Comparison of ENCODE assay signal across 1 cellular context in the genomic region with DNA sequence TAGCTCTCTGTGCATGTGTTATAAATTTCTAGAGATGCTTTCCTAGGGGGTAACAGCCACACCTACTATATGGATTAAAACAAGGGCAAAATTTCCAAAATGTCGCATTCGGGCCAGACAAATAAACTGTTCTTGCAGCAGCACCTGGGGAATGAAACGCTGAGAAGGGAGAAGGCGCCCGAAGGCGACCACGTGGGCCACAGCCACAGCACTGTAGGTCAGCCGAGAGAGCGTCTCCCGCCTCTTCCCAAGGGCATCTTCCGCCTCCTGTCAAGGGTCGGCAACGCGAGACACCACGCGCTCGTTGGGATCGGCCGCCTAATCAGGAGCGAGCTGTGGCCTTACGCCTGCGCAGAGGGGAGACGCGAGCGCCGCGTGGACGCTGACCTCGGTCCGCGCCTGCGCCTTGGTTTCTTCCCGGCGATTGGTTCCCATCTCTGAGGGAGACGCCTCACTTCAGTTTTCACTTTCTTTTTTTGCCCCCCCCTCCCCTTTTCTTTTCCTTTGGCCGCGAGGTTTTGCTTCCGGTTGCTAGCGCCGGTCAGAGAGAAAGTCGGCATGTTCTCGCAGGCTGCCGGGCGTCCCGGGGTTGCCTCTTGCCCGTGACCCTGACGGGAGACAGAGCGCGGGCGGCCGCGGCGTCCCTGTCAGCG.
TF ChIP-seq lines count a peak whose summit lies in the region.

A gene with protein sequence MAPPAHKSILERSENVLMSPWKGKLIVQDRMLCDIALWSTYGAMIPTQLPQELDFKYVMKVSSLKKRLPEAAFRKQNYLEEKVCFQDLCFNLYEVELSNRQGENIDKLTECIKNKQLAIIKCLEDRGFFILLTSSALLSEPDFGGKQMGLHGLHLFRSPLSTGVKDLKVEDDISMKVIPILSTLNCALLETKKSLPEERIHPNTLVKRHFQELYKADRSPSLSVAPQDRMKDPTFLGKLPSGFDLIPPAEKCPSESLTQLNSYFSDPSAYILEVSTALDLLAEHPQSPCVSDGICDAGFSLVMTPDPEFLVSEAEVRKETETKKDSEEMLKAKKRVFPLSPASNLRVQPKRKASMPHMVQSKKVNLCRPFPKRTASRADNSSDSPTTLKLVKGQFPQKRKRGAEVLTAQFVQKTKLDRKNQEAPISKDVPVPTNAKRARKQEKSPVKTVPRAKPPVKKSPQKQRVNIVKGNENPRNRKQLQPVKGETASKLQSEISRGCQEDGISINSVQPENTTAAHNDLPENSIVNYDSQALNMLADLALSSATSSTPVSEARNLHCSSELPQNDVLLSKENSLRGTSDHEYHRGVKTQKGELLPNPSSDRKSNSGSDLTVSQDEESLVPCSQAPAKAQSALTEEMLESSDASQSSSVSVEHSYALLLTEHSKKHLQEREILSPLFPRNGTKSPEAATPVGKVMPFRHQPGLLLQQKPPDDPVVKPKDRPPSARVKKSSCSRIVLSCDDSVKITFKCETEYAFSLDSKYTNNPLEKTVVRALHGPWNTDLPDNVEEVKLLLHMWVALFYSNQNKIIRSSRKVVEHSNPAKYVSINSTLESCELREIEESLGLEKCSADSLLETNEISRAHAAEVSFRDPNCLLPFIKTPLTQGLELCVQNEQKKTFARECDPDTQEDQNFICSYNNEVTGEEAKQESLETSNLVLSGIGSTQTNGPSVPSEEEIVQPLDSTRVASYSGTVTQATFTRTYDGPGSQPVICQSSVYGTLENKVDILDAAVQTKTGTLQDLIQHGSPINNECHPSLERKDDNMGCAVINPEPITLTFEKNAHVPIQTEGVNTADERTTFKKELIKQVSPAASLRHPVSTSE (N-terminal part only) (plus strand): TSS at position 521 of the 653 bp plus-strand sequence. CDS start 35,805 bp downstream, outside the sequence.

TF ChIP-seq in SK-N-SH, 30 proteins besides CTCF, POLR2A, EP300 and RAD21 (continued from another document):
- TF ChIP-seq, protein P1, sequence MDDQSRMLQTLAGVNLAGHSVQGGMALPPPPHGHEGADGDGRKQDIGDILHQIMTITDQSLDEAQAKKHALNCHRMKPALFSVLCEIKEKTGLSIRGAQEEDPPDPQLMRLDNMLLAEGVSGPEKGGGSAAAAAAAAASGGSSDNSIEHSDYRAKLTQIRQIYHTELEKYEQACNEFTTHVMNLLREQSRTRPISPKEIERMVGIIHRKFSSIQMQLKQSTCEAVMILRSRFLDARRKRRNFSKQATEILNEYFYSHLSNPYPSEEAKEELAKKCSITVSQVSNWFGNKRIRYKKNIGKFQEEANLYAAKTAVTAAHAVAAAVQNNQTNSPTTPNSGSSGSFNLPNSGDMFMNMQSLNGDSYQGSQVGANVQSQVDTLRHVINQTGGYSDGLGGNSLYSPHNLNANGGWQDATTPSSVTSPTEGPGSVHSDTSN (IDR thresholded peaks at IDR 0.05), result no peak
- TF ChIP-seq TAF1 (IDR thresholded peaks at IDR 0.05; ENCODE audit: borderline replicate concordance, low read depth, low read length), result peak; percentile 55; the same call in 1 of the 2 replicates
- TF ChIP-seq GABPA (IDR thresholded peaks at IDR 0.05; ENCODE audit: low read depth), result peak; percentile 85
- TF ChIP-seq RCOR1 (IDR thresholded peaks at IDR 0.05; ENCODE audit: low read length), result no peak
- TF ChIP-seq FOXM1 (IDR thresholded peaks at IDR 0.05; ENCODE audit: low read depth), result no peak
- peak; percentile 80 for TF ChIP-seq ELF1 (IDR thresholded peaks at IDR 0.05)
- TF ChIP-seq MXI1 (IDR thresholded peaks at IDR 0.05; ENCODE audit: low read depth, low read length), result peak; percentile 96
- peak; percentile 98 for TF ChIP-seq ZBTB33 (IDR thresholded peaks at IDR 0.05; ENCODE audit: borderline replicate concordance, low read depth)
- TF ChIP-seq SMC3 (IDR thresholded peaks at IDR 0.05; ENCODE audit: low read depth, low read length), result no peak; the same call in 1 of the 2 replicates
- TF ChIP-seq, protein P2, sequence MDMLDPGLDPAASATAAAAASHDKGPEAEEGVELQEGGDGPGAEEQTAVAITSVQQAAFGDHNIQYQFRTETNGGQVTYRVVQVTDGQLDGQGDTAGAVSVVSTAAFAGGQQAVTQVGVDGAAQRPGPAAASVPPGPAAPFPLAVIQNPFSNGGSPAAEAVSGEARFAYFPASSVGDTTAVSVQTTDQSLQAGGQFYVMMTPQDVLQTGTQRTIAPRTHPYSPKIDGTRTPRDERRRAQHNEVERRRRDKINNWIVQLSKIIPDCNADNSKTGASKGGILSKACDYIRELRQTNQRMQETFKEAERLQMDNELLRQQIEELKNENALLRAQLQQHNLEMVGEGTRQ (IDR thresholded peaks at IDR 0.05; ENCODE audit: borderline replicate concordance, low read depth, low read length), result peak; percentile 29; the same call in 1 of the 2 replicates
- TF ChIP-seq RFX5 (IDR thresholded peaks at IDR 0.05; ENCODE audit: low read length), result 0 out of 2 replicates have a peak, but pooled peaks have one; percentile 33
- no peak for TF ChIP-seq JUND (IDR thresholded peaks at IDR 0.05)
- TF ChIP-seq FOSL2 (IDR thresholded peaks at IDR 0.05; ENCODE audit: borderline replicate concordance, low read depth), result no peak
- peak; percentile 99 for TF ChIP-seq CHD2 (IDR thresholded peaks at IDR 0.05; ENCODE audit: low read length, partially characterized antibody)
- TF ChIP-seq, protein P3, sequence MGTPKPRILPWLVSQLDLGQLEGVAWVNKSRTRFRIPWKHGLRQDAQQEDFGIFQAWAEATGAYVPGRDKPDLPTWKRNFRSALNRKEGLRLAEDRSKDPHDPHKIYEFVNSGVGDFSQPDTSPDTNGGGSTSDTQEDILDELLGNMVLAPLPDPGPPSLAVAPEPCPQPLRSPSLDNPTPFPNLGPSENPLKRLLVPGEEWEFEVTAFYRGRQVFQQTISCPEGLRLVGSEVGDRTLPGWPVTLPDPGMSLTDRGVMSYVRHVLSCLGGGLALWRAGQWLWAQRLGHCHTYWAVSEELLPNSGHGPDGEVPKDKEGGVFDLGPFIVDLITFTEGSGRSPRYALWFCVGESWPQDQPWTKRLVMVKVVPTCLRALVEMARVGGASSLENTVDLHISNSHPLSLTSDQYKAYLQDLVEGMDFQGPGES (IDR thresholded peaks at IDR 0.05; ENCODE audit: low read depth, low read length), result no peak
- TF ChIP-seq SIN3A (IDR thresholded peaks at IDR 0.05; ENCODE audit: borderline replicate concordance, low read depth, low read length), result peak; percentile 86
- TF ChIP-seq EZH2phosphoT487 (IDR thresholded peaks at IDR 0.05; ENCODE audit: borderline replicate concordance, low read depth), result no peak
- no peak for TF ChIP-seq TEAD4 (IDR thresholded peaks at IDR 0.05; ENCODE audit: borderline replicate concordance, insufficient read depth)
- no peak for TF ChIP-seq RXRA (IDR thresholded peaks at IDR 0.05; ENCODE audit: borderline replicate concordance, low read depth)
- peak; percentile 73; the same call in 1 of the 2 replicates for TF ChIP-seq USF1 (IDR thresholded peaks at IDR 0.05; ENCODE audit: borderline replicate concordance, low read depth)
- no peak for TF ChIP-seq YY1 (IDR thresholded peaks at IDR 0.05; ENCODE audit: low read depth)
- TF ChIP-seq MAX (IDR thresholded peaks at IDR 0.05; ENCODE audit: low read depth), result peak; percentile 100
- peak; percentile 99 for TF ChIP-seq NRF1 (IDR thresholded peaks at IDR 0.05; ENCODE audit: low read depth, low read length)
- peak; percentile 73 for TF ChIP-seq POLR2AphosphoS5 (IDR thresholded peaks at IDR 0.05; ENCODE audit: low read depth, low read length)
- TF ChIP-seq NFIC (IDR thresholded peaks at IDR 0.05; ENCODE audit: borderline replicate concordance), result no peak
- TF ChIP-seq GATA2 (CRISPR knock-in tag; IDR thresholded peaks at IDR 0.05), result no peak
- no peak for TF ChIP-seq TCF12 (IDR thresholded peaks at IDR 0.05)
